Comparison of ENCODE assay signal across 7 cellular contexts in genomic region chrX:80573275-80573674, GRCh38.
"Had no signal": no experiment of that assay in that cellular context is flagged by ENCODE, and none has a peak within 500 bp of the region (broad histone marks: within the 10 kb centered on the region; RNA-seq: fewer than 3 reads in every experiment).

No MANE protein-coding gene starts in this region.

- H3K27ac Mint-ChIP-seq: IgD-negative memory B cell had no signal

- H3K4me3 ChIP-seq: K562 had no signal

- H3K4me1 Mint-ChIP-seq: IgD-negative memory B cell had no signal

- ATAC-seq: HepG2, K562 had no signal

- H3K27ac ChIP-seq: HL-60 had no signal

- H3K27me3 Mint-ChIP-seq: IgD-negative memory B cell had no signal

- FAIRE-seq: HepG2, HTR-8/SVneo, K562 had no signal

- H3K36me3 Mint-ChIP-seq: IgD-negative memory B cell had no signal

- DNase-seq: IMR-90, KBM-7 had no signal
